In genomic region chr19:55372316-55373081, GRCh38 we compare ENCODE assay signal across 15 cellular contexts. TPM values are rescaled to one million over a fixed set of nuclear protein-coding genes. Genes with fewer than 3 reads are reported as not detected.
DNase-seq lines count a peak whose midpoint lies in the region; ATAC-seq, FAIRE-seq and TF ChIP-seq lines count a peak whose summit lies in the region.
"Had no signal": no experiment of that assay in that cellular context is flagged by ENCODE, and none has a peak within 500 bp of the region (broad histone marks: within the 10 kb centered on the region; RNA-seq: fewer than 3 reads in every experiment).

No MANE protein-coding gene starts in this region.

- CTCF ChIA-PET in activated CD4-positive, alpha-beta T cell treated with anti-CD3 and anti-CD28 coated beads for 36 hours (lab: Charles Lee), result interaction anchor here (0.6 kb wide), 1 partner anchor 51 kb away, joined by 3 read pairs; no protein-coding TSS in a partner anchor

- POLR2A ChIA-PET in activated CD4-positive, alpha-beta T cell treated with anti-CD3 and anti-CD28 coated beads for 36 hours (lab: Charles Lee), result no interaction called here

- H3K27ac Mint-ChIP-seq in activated CD4-positive, alpha-beta T cell treated with anti-CD3 and anti-CD28 coated beads for 36 hours, result no peak overlapping the region
- H3K27ac Mint-ChIP-seq in effector memory CD8-positive, alpha-beta T cell, result no peak overlapping the region

- H3K27me3 ChIP-seq in smooth muscle cell (ENCODE audit: low read depth) (no peaks in the 10 kb centered on the region), MM.1S (replicated peaks; ENCODE audit: insufficient read depth, low read length) (peaks cover 63% of the 10 kb centered on the region)

- H3F3A ChIP-seq in smooth muscle cell (ENCODE audit: low read depth) (peaks cover 17% of the 10 kb centered on the region), MM.1S (ENCODE audit: insufficient read depth, low read length) (no peaks in the 10 kb centered on the region; the same call in 1 of the 2 replicates)

- H3K9me3 Mint-ChIP-seq in activated CD4-positive, alpha-beta T cell treated with anti-CD3 and anti-CD28 coated beads for 36 hours (ENCODE audit: low read depth), result no peaks in the 10 kb centered on the region
- no peaks in the 10 kb centered on the region for H3K9me3 Mint-ChIP-seq in effector memory CD8-positive, alpha-beta T cell

- H3K27me3 Mint-ChIP-seq in activated CD4-positive, alpha-beta T cell treated with anti-CD3 and anti-CD28 coated beads for 36 hours, result peaks cover 36% of the 10 kb centered on the region
- peaks cover 47 to 84% of the 10 kb centered on the region in 2 donors for H3K27me3 Mint-ChIP-seq in effector memory CD8-positive, alpha-beta T cell

- no peak overlapping the region for H3K4me3 Mint-ChIP-seq in activated CD4-positive, alpha-beta T cell treated with anti-CD3 and anti-CD28 coated beads for 36 hours
- H3K4me3 Mint-ChIP-seq in effector memory CD8-positive, alpha-beta T cell, result no peak overlapping the region

- H3K9me3 ChIP-seq in smooth muscle cell (replicated peaks; ENCODE audit: low read depth), result no peaks in the 10 kb centered on the region
- no peaks in the 10 kb centered on the region for H3K9me3 ChIP-seq in MM.1S (replicated peaks; ENCODE audit: insufficient read depth, low read length)
- H3K9me3 ChIP-seq: esophagus muscularis mucosa, tibial nerve had no signal

- intact Hi-C loops in activated CD4-positive, alpha-beta T cell treated with anti-CD3 and anti-CD28 coated beads for 36 hours (cut with DNase I, micrococcal nuclease), result no loop called here

- TF ChIP-seq CTCF in smooth muscle cell (IDR thresholded peaks at IDR 0.05; ENCODE audit: borderline replicate concordance, insufficient read depth, poor library complexity, severe bottlenecking) (no peak), MM.1S (IDR thresholded peaks at IDR 0.05; ENCODE audit: low read length) (no peak)

- H3K4me3 ChIP-seq in smooth muscle cell, result no peak overlapping the region
- no peak overlapping the region for H3K4me3 ChIP-seq in MM.1S (ENCODE audit: low read length)
- H3K4me3 ChIP-seq: esophagus muscularis mucosa, tibial nerve had no signal

- peaks cover 10% of the 10 kb centered on the region for H4K20me1 ChIP-seq in smooth muscle cell (ENCODE audit: low read depth)
- no peaks in the 10 kb centered on the region for H4K20me1 ChIP-seq in MM.1S (ENCODE audit: insufficient read depth, low read length)

- H3K4me2 ChIP-seq in smooth muscle cell (peak overlapping the region; percentile 76), MM.1S (ENCODE audit: low read depth, low read length) (no peak overlapping the region)

- H2AFZ ChIP-seq in smooth muscle cell (ENCODE audit: low read depth), result no peak overlapping the region
- H2AFZ ChIP-seq in MM.1S (ENCODE audit: low read length), result no peak overlapping the region

- peak overlapping the region; percentile 83 for H3K9ac ChIP-seq in smooth muscle cell (ENCODE audit: low read depth)
- H3K9ac ChIP-seq in MM.1S (ENCODE audit: low read length), result no peak overlapping the region

- DNase-seq in activated CD4-positive, alpha-beta T cell treated with anti-CD3 and anti-CD28 coated beads for 36 hours, result peak; percentile 36
- no peak for DNase-seq in activated CD4-positive, alpha-beta T cell treated with anti-CD3 and anti-CD28 coated beads, Interleukin-2, amount 50 U/mL, for 48 hours
- DNase-seq in RCC 7860 (ENCODE audit: low spot score) (peak; percentile 73), smooth muscle cell (lab: John Stamatoyannopoulos, UW; ENCODE audit: unreplicated experiment) (peak; percentile 62), MM.1S (no peak)
- no peak for DNase-seq in effector memory CD8-positive, alpha-beta T cell
- DNase-seq: ACHN, caudate nucleus, NCI-H1930, T-helper 2 cell had no signal

- peaks cover 4% of the 10 kb centered on the region for H3K79me2 ChIP-seq in smooth muscle cell (ENCODE audit: low read depth)
- H3K79me2 ChIP-seq in MM.1S (ENCODE audit: low read length), result no peaks in the 10 kb centered on the region

- H3K27ac ChIP-seq in smooth muscle cell (ENCODE audit: low read depth), result peak overlapping the region; percentile 97
- no peak overlapping the region for H3K27ac ChIP-seq in MM.1S (ENCODE audit: low read length)
- H3K27ac ChIP-seq: esophagus muscularis mucosa, tibial nerve had no signal

- H3K36me3 Mint-ChIP-seq in activated CD4-positive, alpha-beta T cell treated with anti-CD3 and anti-CD28 coated beads for 36 hours (ENCODE audit: low read depth), result no peaks in the 10 kb centered on the region
- H3K36me3 Mint-ChIP-seq in effector memory CD8-positive, alpha-beta T cell (ENCODE audit: insufficient read depth), result no peaks in the 10 kb centered on the region

- no peak for FAIRE-seq in RCC 7860 (lab: Jason Lieb, UNC)

- 38% methylated on average over 23 of the region's 24 CpGs for WGBS in smooth muscle cell (ENCODE audit: low lambda C conversion rate)

- H3K36me3 ChIP-seq in smooth muscle cell (ENCODE audit: low read depth) (no peaks in the 10 kb centered on the region), MM.1S (replicated peaks; ENCODE audit: insufficient read depth, low read length) (no peaks in the 10 kb centered on the region)
- H3K36me3 ChIP-seq: esophagus muscularis mucosa, tibial nerve had no signal

- H3K4me1 ChIP-seq in smooth muscle cell (ENCODE audit: low read depth), result peaks cover 36% of the 10 kb centered on the region
- H3K4me1 ChIP-seq in MM.1S (ENCODE audit: low read length), result no peaks in the 10 kb centered on the region; the same call in 1 of the 2 replicates

- no peak for ATAC-seq in activated CD4-positive, alpha-beta T cell treated with anti-CD3 and anti-CD28 coated beads for 36 hours
- peak; percentile 24 for ATAC-seq in effector memory CD8-positive, alpha-beta T cell (replicated peaks)
- no peak for ATAC-seq in GM18907 (IDR thresholded peaks at IDR 0.05; ENCODE audit: unreplicated experiment)
- ATAC-seq in GM21390 (IDR thresholded peaks at IDR 0.05; ENCODE audit: unreplicated experiment), result no peak

- H3K9me2 ChIP-seq in MM.1S (replicated peaks; ENCODE audit: insufficient read depth, low read length), result no peaks in the 10 kb centered on the region

- peaks cover 5% of the 10 kb centered on the region for H3K4me1 Mint-ChIP-seq in activated CD4-positive, alpha-beta T cell treated with anti-CD3 and anti-CD28 coated beads for 36 hours
- peaks cover 5 to 8% of the 10 kb centered on the region in 2 donors for H3K4me1 Mint-ChIP-seq in effector memory CD8-positive, alpha-beta T cell (ENCODE audit: low read depth in 2 of 2)

RNA-seq across cellular contexts. Expression of gene IL11, which starts 2.2 kb away (rescaled TPM):
- total RNA-seq in activated CD4-positive, alpha-beta T cell treated with anti-CD3 and anti-CD28 coated beads for 36 hours, result under 1 TPM; 0.09 to 0.18 TPM
- total RNA-seq in smooth muscle cell, result 36.5 and 40.1 TPM in 2 replicates
- polyA plus RNA-seq in smooth muscle cell, result 66.4 and 68.1 TPM in 2 replicates

RNA-seq across cellular contexts. Expression of gene TMEM190, which starts 4.1 kb away (rescaled TPM):
- total RNA-seq in activated CD4-positive, alpha-beta T cell treated with anti-CD3 and anti-CD28 coated beads for 36 hours, result not detected
- not detected in 2 replicates for total RNA-seq in smooth muscle cell
- polyA plus RNA-seq in smooth muscle cell, result 8.2 and 11.1 TPM in 2 replicates
- total RNA-seq: esophagus muscularis mucosa, myocyte had no signal

RNA-seq across cellular contexts. Expression of gene GARIN5B, which starts 9.4 kb away (rescaled TPM):
- not detected for total RNA-seq in activated CD4-positive, alpha-beta T cell treated with anti-CD3 and anti-CD28 coated beads for 36 hours
- 0.58 TPM in 1 of 2 replicates, not detected in the other for total RNA-seq in smooth muscle cell
- 0.07 and 0.35 TPM in 2 replicates for polyA plus RNA-seq in smooth muscle cell
- total RNA-seq: esophagus muscularis mucosa, myocyte, tibial nerve had no signal

RNA-seq across cellular contexts. Expression of gene TMEM238, which starts 11.6 kb away (rescaled TPM):
- total RNA-seq in activated CD4-positive, alpha-beta T cell treated with anti-CD3 and anti-CD28 coated beads for 36 hours, result 1 to 10 TPM; 5.9 to 6.3 TPM
- total RNA-seq in smooth muscle cell, result 0.58 and 2.6 TPM in 2 replicates
- polyA plus RNA-seq in smooth muscle cell, result 3.3 and 9.3 TPM in 2 replicates
- total RNA-seq: myocyte had no signal

RNA-seq across cellular contexts. Expression of gene RPL28, which starts 13.2 kb away (rescaled TPM):
- 1,000 to 10,000 TPM; 2,751 to 4,078 TPM for total RNA-seq in activated CD4-positive, alpha-beta T cell treated with anti-CD3 and anti-CD28 coated beads for 36 hours
- 824 and 1,108 TPM in 2 replicates for total RNA-seq in smooth muscle cell
- polyA plus RNA-seq in smooth muscle cell, result 515 and 595 TPM in 2 replicates

Comparison
In these comparisons a context has a peak if more than half of its experiments do, and no peak if none do; other contexts are left out.
1. DNase-seq: peak in activated CD4-positive, alpha-beta T cell treated with anti-CD3 and anti-CD28 coated beads for 36 hours (single experiment), RCC 7860 (single experiment) and smooth muscle cell (single experiment); none in activated CD4-positive, alpha-beta T cell treated with anti-CD3 and anti-CD28 coated beads, Interleukin-2, amount 50 U/mL, for 48 hours (0 of 2), effector memory CD8-positive, alpha-beta T cell (0 of 3) and MM.1S (single experiment).
2. RNA of gene IL11, which starts 2.2 kb away (total RNA-seq): 36.5 to 40.1 TPM in smooth muscle cell; 0.09 to 0.18 TPM in activated CD4-positive, alpha-beta T cell treated with anti-CD3 and anti-CD28 coated beads for 36 hours; every median in the first group is over 10 times any median in the second.